Comparison of ENCODE assay signal across 8 cellular contexts in the genomic region with DNA sequence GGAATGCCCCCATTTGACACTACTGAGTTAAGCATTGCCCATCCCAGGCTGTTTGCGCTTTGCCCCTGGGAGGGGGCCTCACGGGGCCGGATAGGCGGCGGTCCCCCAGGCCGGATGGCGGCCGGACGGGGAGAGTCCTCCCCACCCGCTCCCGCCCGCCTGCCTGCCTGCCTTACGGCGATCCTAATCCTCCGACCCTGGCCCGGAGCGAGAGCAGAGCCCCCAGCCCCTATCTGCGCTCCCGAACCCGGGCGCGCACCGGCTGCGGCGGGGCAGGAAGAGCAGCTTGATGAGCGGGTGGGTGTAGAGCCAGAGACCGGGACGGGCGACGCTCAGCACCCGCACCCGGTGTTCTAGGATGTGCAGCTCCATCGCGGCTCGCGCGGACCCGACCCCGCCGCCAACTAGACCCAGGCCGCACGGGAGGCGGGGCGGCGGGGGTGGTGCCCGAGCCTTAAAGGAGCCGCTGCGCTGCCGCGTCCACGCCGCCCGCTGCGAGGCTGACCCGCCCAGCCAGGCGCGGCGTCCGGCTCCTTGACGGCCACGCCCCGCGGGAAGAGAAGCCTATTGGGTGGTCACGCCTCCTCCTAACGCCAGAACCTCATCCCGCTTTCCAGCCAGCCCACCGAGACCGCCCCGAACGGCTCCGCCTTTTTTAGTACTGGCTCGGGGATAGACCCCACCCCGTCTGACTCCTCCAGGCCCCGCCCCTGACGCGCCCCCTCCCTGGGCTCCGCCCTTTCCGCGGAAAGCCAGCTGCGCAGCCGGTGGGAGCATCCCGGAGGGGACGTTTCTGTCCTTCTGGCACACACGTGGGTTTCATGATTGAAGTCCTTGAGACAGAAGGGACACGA. TPM values are rescaled to one million over a fixed set of nuclear protein-coding genes. Genes with fewer than 3 reads are reported as not detected.
DNase-seq lines count a peak whose midpoint lies in the region; ATAC-seq and TF ChIP-seq lines count a peak whose summit lies in the region.

TSS of gene CASTOR1 (minus strand) at position 380 of the 854 bp plus-strand sequence. CDS start at position 372, 8 bp downstream.

- TF ChIP-seq CTCF in Peyer's patch (IDR thresholded peaks at IDR 0.05) = no peak

- peak within 1 kb of the TSS; percentile 79 for H3K27ac ChIP-seq in KOPT-K1 (ENCODE audit: low read depth, low read length, poor library complexity, severe bottlenecking)
- H3K27ac ChIP-seq in Peyer's patch = peak within 1 kb of the TSS; percentile 78 to 92 (median 85)

- no peaks in the 10 kb centered on the region for H3K27me3 ChIP-seq in Peyer's patch

- H3K36me3 ChIP-seq in KOPT-K1 (ENCODE audit: insufficient read depth, low read length) (peaks cover 36% of the 10 kb centered on the region), Peyer's patch (peaks cover 0 to 28% (median 0%) of the 10 kb centered on the region in 3 donors)

- TF ChIP-seq POLR2A in Peyer's patch (IDR thresholded peaks at IDR 0.05) = peak; percentile 27 to 33

- DNase-seq in DMS53 (lab: John Stamatoyannopoulos, UW) (peak; percentile 91), Peyer's patch (peak; percentile 94 to 98 (median 98)), fibroblast of gingiva (ENCODE audit: low read depth) (peak; percentile 98), naive B cell (peak; percentile 83)
- peak; percentile 90 for DNase-seq in activated T-helper 1 cell treated with anti-CD3 and anti-CD28 coated beads, Interleukin-12 subunit alpha, Interleukin-12 subunit beta, Interleukin-2, Interleukin-4 antibody, amounts not matched to agents 30 ng/mL and 10 ng/mL and 1 ng/mL, durations not matched to agents 14 hours and 24 hours and 36 hours (ENCODE audit: low spot score)
- peak; percentile 80 to 96 for DNase-seq in stimulated activated effector memory CD8-positive, alpha-beta T cell treated with anti-CD3 and anti-CD28 coated beads, Interleukin-12 subunit alpha, Interleukin-12 subunit beta, amount 100 ng/mL, for 72 hours (ENCODE audit: low spot score in 2 of 2)

- H3K4me1 ChIP-seq in Peyer's patch = peaks cover 0 to 37% (median 17%) of the 10 kb centered on the region in 4 donors

- peak within 1 kb of the TSS; percentile 60 to 85 (median 71) for H3K4me3 ChIP-seq in Peyer's patch

- H3K4me3 Mint-ChIP-seq in activated T-helper 1 cell treated with anti-CD3 and anti-CD28 coated beads, Interleukin-12 subunit alpha, Interleukin-12 subunit beta, Interleukin-2, Interleukin-4 antibody, amounts not matched to agents 30 ng/mL and 10 ng/mL and 1 ng/mL, durations not matched to agents 14 hours and 24 hours and 36 hours = peak within 1 kb of the TSS; percentile 87
- peak within 1 kb of the TSS; percentile 85 to 96 (median 93) for H3K4me3 Mint-ChIP-seq in naive B cell
- H3K4me3 Mint-ChIP-seq in stimulated activated effector memory CD8-positive, alpha-beta T cell treated with anti-CD3 and anti-CD28 coated beads, Interleukin-12 subunit alpha, Interleukin-12 subunit beta, amount 100 ng/mL, for 72 hours = peak within 1 kb of the TSS; percentile 84

- H3K9me3 ChIP-seq in KOPT-K1 (ENCODE audit: insufficient read depth, low read length, poor library complexity, severe bottlenecking) = no peaks in the 10 kb centered on the region
- no peaks in the 10 kb centered on the region for H3K9me3 ChIP-seq in Peyer's patch

- peaks cover 56% of the 10 kb centered on the region for H3K4me1 Mint-ChIP-seq in activated T-helper 1 cell treated with anti-CD3 and anti-CD28 coated beads, Interleukin-12 subunit alpha, Interleukin-12 subunit beta, Interleukin-2, Interleukin-4 antibody, amounts not matched to agents 30 ng/mL and 10 ng/mL and 1 ng/mL, durations not matched to agents 14 hours and 24 hours and 36 hours (ENCODE audit: low read depth)
- peaks cover 31 to 42% (median 40%) of the 10 kb centered on the region in 3 donors for H3K4me1 Mint-ChIP-seq in naive B cell
- H3K4me1 Mint-ChIP-seq in stimulated activated effector memory CD8-positive, alpha-beta T cell treated with anti-CD3 and anti-CD28 coated beads, Interleukin-12 subunit alpha, Interleukin-12 subunit beta, amount 100 ng/mL, for 72 hours = peaks cover 52% of the 10 kb centered on the region

- intact Hi-C loops in activated T-helper 1 cell treated with anti-CD3 and anti-CD28 coated beads, Interleukin-12 subunit alpha, Interleukin-12 subunit beta, Interleukin-2, Interleukin-4 antibody, amounts not matched to agents 30 ng/mL and 10 ng/mL and 1 ng/mL, durations not matched to agents 14 hours and 24 hours and 36 hours (cut with micrococcal nuclease) = loop anchor here (1.0 to 5.0 kb wide), 9 partner anchors 17 to 522 kb away; partner anchors contain the start of genes CCDC157, LIF, PES1 and TBC1D10A

- no peaks in the 10 kb centered on the region for H3K9me3 Mint-ChIP-seq in activated T-helper 1 cell treated with anti-CD3 and anti-CD28 coated beads, Interleukin-12 subunit alpha, Interleukin-12 subunit beta, Interleukin-2, Interleukin-4 antibody, amounts not matched to agents 30 ng/mL and 10 ng/mL and 1 ng/mL, durations not matched to agents 14 hours and 24 hours and 36 hours
- H3K9me3 Mint-ChIP-seq in naive B cell = no peaks in the 10 kb centered on the region
- no peaks in the 10 kb centered on the region for H3K9me3 Mint-ChIP-seq in stimulated activated effector memory CD8-positive, alpha-beta T cell treated with anti-CD3 and anti-CD28 coated beads, Interleukin-12 subunit alpha, Interleukin-12 subunit beta, amount 100 ng/mL, for 72 hours

- H3K36me3 Mint-ChIP-seq in activated T-helper 1 cell treated with anti-CD3 and anti-CD28 coated beads, Interleukin-12 subunit alpha, Interleukin-12 subunit beta, Interleukin-2, Interleukin-4 antibody, amounts not matched to agents 30 ng/mL and 10 ng/mL and 1 ng/mL, durations not matched to agents 14 hours and 24 hours and 36 hours (ENCODE audit: low read depth) = peaks cover 13% of the 10 kb centered on the region
- H3K36me3 Mint-ChIP-seq in naive B cell = peaks cover 5 to 26% of the 10 kb centered on the region in 2 donors
- peaks cover 32% of the 10 kb centered on the region for H3K36me3 Mint-ChIP-seq in stimulated activated effector memory CD8-positive, alpha-beta T cell treated with anti-CD3 and anti-CD28 coated beads, Interleukin-12 subunit alpha, Interleukin-12 subunit beta, amount 100 ng/mL, for 72 hours

- peak within 1 kb of the TSS; percentile 81 for H3K27ac Mint-ChIP-seq in activated T-helper 1 cell treated with anti-CD3 and anti-CD28 coated beads, Interleukin-12 subunit alpha, Interleukin-12 subunit beta, Interleukin-2, Interleukin-4 antibody, amounts not matched to agents 30 ng/mL and 10 ng/mL and 1 ng/mL, durations not matched to agents 14 hours and 24 hours and 36 hours
- peak within 1 kb of the TSS; percentile 86 to 94 (median 90) for H3K27ac Mint-ChIP-seq in naive B cell
- H3K27ac Mint-ChIP-seq in stimulated activated effector memory CD8-positive, alpha-beta T cell treated with anti-CD3 and anti-CD28 coated beads, Interleukin-12 subunit alpha, Interleukin-12 subunit beta, amount 100 ng/mL, for 72 hours = peak within 1 kb of the TSS; percentile 90

- no peaks in the 10 kb centered on the region for H3K27me3 Mint-ChIP-seq in activated T-helper 1 cell treated with anti-CD3 and anti-CD28 coated beads, Interleukin-12 subunit alpha, Interleukin-12 subunit beta, Interleukin-2, Interleukin-4 antibody, amounts not matched to agents 30 ng/mL and 10 ng/mL and 1 ng/mL, durations not matched to agents 14 hours and 24 hours and 36 hours (ENCODE audit: insufficient read depth)
- no peaks in the 10 kb centered on the region for H3K27me3 Mint-ChIP-seq in naive B cell

- ATAC-seq in GM21723 (IDR thresholded peaks at IDR 0.05; ENCODE audit: unreplicated experiment) = peak; percentile 66
- ATAC-seq in naive B cell (ENCODE audit: low read depth in 2 of 2) = peak; percentile 75 to 76
- ATAC-seq in stimulated activated effector memory CD8-positive, alpha-beta T cell treated with anti-CD3 and anti-CD28 coated beads, Interleukin-12 subunit alpha, Interleukin-12 subunit beta, amount 100 ng/mL, for 72 hours = peak; percentile 84

RNA-seq across cellular contexts. Expression of gene CASTOR1, which starts in this region (rescaled TPM):
- total RNA-seq in Peyer's patch = 10 to 100 TPM in 1 of 4 donors, 1 to 10 TPM in 3; 1.8 to 11.6 (median 6.0) TPM
- total RNA-seq in activated T-helper 1 cell treated with anti-CD3 and anti-CD28 coated beads, Interleukin-12 subunit alpha, Interleukin-12 subunit beta, Interleukin-2, Interleukin-4 antibody, amounts not matched to agents 30 ng/mL and 10 ng/mL and 1 ng/mL, durations not matched to agents 14 hours and 24 hours and 36 hours = 5.6 and 8.8 TPM in 2 replicates
- 10 to 100 TPM in 5 of 6 donors, not detected in 1; 11.0 to 18.5 (median 14.7) TPM for polyA plus RNA-seq in naive B cell (ENCODE audit: low read depth in 6 of 6)

Comparison
In these comparisons a context has a peak if more than half of its experiments do, and no peak if none do; other contexts are left out.
1. Peak in every context shown above with its lines: DNase-seq, ATAC-seq, H3K4me3 ChIP-seq and H3K27ac ChIP-seq.